In genomic region chr11:2803186-2804057, GRCh38 we compare ENCODE assay signal across 14 cellular contexts.
DNase-seq lines count a peak whose midpoint lies in the region; ATAC-seq and TF ChIP-seq lines count a peak whose summit lies in the region.
"Had no signal": no experiment of that assay in that cellular context is flagged by ENCODE, and none has a peak within 500 bp of the region (broad histone marks: within the 10 kb centered on the region; RNA-seq: fewer than 3 reads in every experiment).

No MANE protein-coding gene starts in this region.

- intact Hi-C loops in breast epithelium (cut with DNase I; ENCODE audit: low total_unique reads) (no loop called here), lower lobe of right lung (cut with DNase I) (no loop called here), testis (cut with DNase I; ENCODE audit: low total_unique reads) (no loop called here)

- H3K4me1 ChIP-seq in breast epithelium (peaks cover 10 to 16% of the 10 kb centered on the region in 2 donors), lower lobe of right lung (peaks cover 29% of the 10 kb centered on the region), testis (peaks cover 12% of the 10 kb centered on the region)
- H3K4me1 ChIP-seq: SJSA1 had no signal

- DNase-seq in activated effector memory CD4-positive, alpha-beta T cell treated with anti-CD3 and anti-CD28 coated beads, Interleukin-2, amount 50 U/mL, for 16 hours, result peak; percentile 51
- no peak for DNase-seq in activated effector memory CD4-positive, alpha-beta T cell treated with Interleukin-2 at 50 U/mL for 16 hours
- peak; percentile 49 to 79 for DNase-seq in breast epithelium (ENCODE audit: low spot score in 2 of 2)
- DNase-seq in lower lobe of right lung, result peak; percentile 29
- peak; percentile 11 for DNase-seq in testis
- no peak for DNase-seq in MV-4-11 (lab: John Stamatoyannopoulos, UW)
- DNase-seq in SW480 (ENCODE audit: low spot score), result no peak
- DNase-seq: NCI-H1930; stimulated activated CD4-positive, alpha-beta T cell treated with anti-CD3 and anti-CD28 coated beads, Interleukin-15, amount 100 ng/mL, for 24 hours had no signal

- H3K9me3 ChIP-seq in breast epithelium, result no peaks in the 10 kb centered on the region
- no peaks in the 10 kb centered on the region for H3K9me3 ChIP-seq in lower lobe of right lung
- H3K9me3 ChIP-seq in testis, result no peaks in the 10 kb centered on the region
- H3K9me3 ChIP-seq: heart right ventricle had no signal

- TF ChIP-seq POLR2A in breast epithelium (IDR thresholded peaks at IDR 0.05), result no peak
- no peak for TF ChIP-seq POLR2A in testis (IDR thresholded peaks at IDR 0.05)

- TF ChIP-seq CTCF in breast epithelium (IDR thresholded peaks at IDR 0.05) (no peak), lower lobe of right lung (IDR thresholded peaks at IDR 0.05) (no peak), testis (IDR thresholded peaks at IDR 0.05) (no peak)

- ATAC-seq in lower lobe of right lung (no peak), GM18520 (IDR thresholded peaks at IDR 0.05; ENCODE audit: unreplicated experiment) (no peak)
- ATAC-seq: heart right ventricle had no signal

- no peaks in the 10 kb centered on the region for H3K27me3 ChIP-seq in breast epithelium
- H3K27me3 ChIP-seq in lower lobe of right lung (ENCODE audit: low read depth), result no peaks in the 10 kb centered on the region
- H3K27me3 ChIP-seq in testis, result no peaks in the 10 kb centered on the region
- H3K27me3 ChIP-seq: heart right ventricle, tibial nerve had no signal

- H3K36me3 ChIP-seq in breast epithelium, result no peaks in the 10 kb centered on the region
- no peaks in the 10 kb centered on the region for H3K36me3 ChIP-seq in lower lobe of right lung
- no peaks in the 10 kb centered on the region for H3K36me3 ChIP-seq in testis (ENCODE audit: low read depth, missing control alignments)
- H3K36me3 ChIP-seq: heart right ventricle, SJSA1, tibial nerve had no signal

- 94% methylated on average over 14 to 20 of the region's 20 CpGs for WGBS in testis, 2 donors

- H3K4me3 ChIP-seq in breast epithelium (no peak overlapping the region), lower lobe of right lung (no peak overlapping the region), testis (no peak overlapping the region)
- H3K4me3 ChIP-seq: heart right ventricle, SJSA1, tibial nerve had no signal

- H3K27ac ChIP-seq in breast epithelium (peak overlapping the region in 1 of 2 donors; percentile 93), lower lobe of right lung (no peak overlapping the region), testis (no peak overlapping the region)
- H3K27ac ChIP-seq: KMS-11, SJSA1 had no signal

Comparison
In these comparisons a context has a peak if more than half of its experiments do, and no peak if none do; other contexts are left out.
1. DNase-seq: peak in activated effector memory CD4-positive, alpha-beta T cell treated with anti-CD3 and anti-CD28 coated beads, Interleukin-2, amount 50 U/mL, for 16 hours (single experiment), breast epithelium (2 of 2), lower lobe of right lung (single experiment) and testis (single experiment); none in activated effector memory CD4-positive, alpha-beta T cell treated with Interleukin-2 at 50 U/mL for 16 hours (single experiment), MV-4-11 (single experiment) and SW480 (single experiment).